In genomic region chr3:188978772-188979171, GRCh38 we compare ENCODE assay signal across 12 cellular contexts.
DNase-seq lines count a peak whose midpoint lies in the region; ATAC-seq, FAIRE-seq and TF ChIP-seq lines count a peak whose summit lies in the region.
"Had no signal": no experiment of that assay in that cellular context is flagged by ENCODE, and none has a peak within 500 bp of the region (broad histone marks: within the 10 kb centered on the region; RNA-seq: fewer than 3 reads in every experiment).

No MANE protein-coding gene starts in this region.

- H3K36me3 ChIP-seq in suprapubic skin (no peaks in the 10 kb centered on the region), MM.1S (replicated peaks; ENCODE audit: insufficient read depth, low read length) (no peaks in the 10 kb centered on the region)
- H3K36me3 ChIP-seq: cardiac muscle cell, neural progenitor cell, SJCRH30 had no signal

- DNase-seq in H54 (ENCODE audit: insufficient read length, low spot score) (peak; percentile 19), SHP77 treated with DMSO at 0.1 percent for 48 hours (lab: John Stamatoyannopoulos, UW) (peak; percentile 20), left cardiac atrium (peak; percentile 22), suprapubic skin (ENCODE audit: low spot score in 2 of 2) (no peak), activated gamma-delta T cell (lab: John Stamatoyannopoulos, UW) (no peak), MM.1S (no peak), GOT3 (lab: John Stamatoyannopoulos, UW) (no peak)
- DNase-seq: activated CD4-positive, alpha-beta T cell treated with anti-CD3 and anti-CD28 coated beads, Interleukin-2, amount 50 U/mL, for 48 hours; NCI-H2029 treated with DMSO at 0.1 percent for 48 hours; SJCRH30 had no signal

- H3K27me3 ChIP-seq in suprapubic skin, result no peaks in the 10 kb centered on the region
- H3K27me3 ChIP-seq in MM.1S (replicated peaks; ENCODE audit: insufficient read depth, low read length), result no peaks in the 10 kb centered on the region
- H3K27me3 ChIP-seq: neural progenitor cell, SJCRH30 had no signal

- no peak for TF ChIP-seq POLR2A in H54 (IDR thresholded peaks at IDR 0.05; ENCODE audit: low read depth, low read length)
- TF ChIP-seq POLR2A in suprapubic skin (IDR thresholded peaks at IDR 0.05), result no peak

- no peak overlapping the region for H3K4me2 ChIP-seq in MM.1S (ENCODE audit: low read depth, low read length)
- H3K4me2 ChIP-seq: neural progenitor cell had no signal

- H3K9me2 ChIP-seq in MM.1S (replicated peaks; ENCODE audit: insufficient read depth, low read length), result no peaks in the 10 kb centered on the region

- FAIRE-seq in H54 (lab: Jason Lieb, UNC), result peak; percentile 85

- no peak overlapping the region for H3K9ac ChIP-seq in MM.1S (ENCODE audit: low read length)
- H3K9ac ChIP-seq: neural progenitor cell had no signal

- intact Hi-C loops in left cardiac atrium (cut with DNase I), result no loop called here

- H3K9me3 ChIP-seq in suprapubic skin (no peaks in the 10 kb centered on the region), MM.1S (replicated peaks; ENCODE audit: insufficient read depth, low read length) (no peaks in the 10 kb centered on the region)
- H3K9me3 ChIP-seq: SJCRH30 had no signal

- no peak for TF ChIP-seq EP300 in suprapubic skin (IDR thresholded peaks at IDR 0.05)

- peak; percentile 45 to 87 for ATAC-seq in left cardiac atrium

- H3K27ac ChIP-seq in suprapubic skin, result peak overlapping the region; percentile 42
- H3K27ac ChIP-seq in MM.1S (ENCODE audit: low read length), result no peak overlapping the region
- H3K27ac ChIP-seq: cardiac muscle cell, neural progenitor cell, SJCRH30 had no signal

- H3F3A ChIP-seq in MM.1S (ENCODE audit: insufficient read depth, low read length), result no peaks in the 10 kb centered on the region

- WGBS in suprapubic skin, result 30% methylated on average over 4 of the region's 4 CpGs

- H2AFZ ChIP-seq in MM.1S (ENCODE audit: low read length), result no peak overlapping the region

- no peaks in the 10 kb centered on the region for H3K79me2 ChIP-seq in MM.1S (ENCODE audit: low read length)

- TF ChIP-seq CTCF in suprapubic skin (IDR thresholded peaks at IDR 0.05), result no peak
- TF ChIP-seq CTCF in MM.1S (IDR thresholded peaks at IDR 0.05; ENCODE audit: low read length), result no peak

- H4K20me1 ChIP-seq in MM.1S (ENCODE audit: insufficient read depth, low read length), result no peaks in the 10 kb centered on the region

- H3K4me1 ChIP-seq in suprapubic skin (peaks cover 37% of the 10 kb centered on the region), MM.1S (ENCODE audit: low read length) (no peaks in the 10 kb centered on the region)
- H3K4me1 ChIP-seq: neural progenitor cell, SJCRH30 had no signal

- no peak overlapping the region for H3K4me3 ChIP-seq in suprapubic skin
- no peak overlapping the region for H3K4me3 ChIP-seq in MM.1S (ENCODE audit: low read length)
- H3K4me3 ChIP-seq: cardiac muscle cell, neural progenitor cell, SJCRH30 had no signal

Comparison
In these comparisons a context has a peak if more than half of its experiments do, and no peak if none do; other contexts are left out.
1. DNase-seq: peak in H54 (single experiment), SHP77 treated with DMSO at 0.1 percent for 48 hours (single experiment) and left cardiac atrium (single experiment); none in suprapubic skin (0 of 2), activated gamma-delta T cell (single experiment), MM.1S (single experiment) and GOT3 (single experiment).